1 cellular context compared by ENCODE assay signal in genomic region chr15:78947506-78947905, GRCh38.
TF ChIP-seq lines count a peak whose summit lies in the region.

No MANE protein-coding gene starts in this region.

TF ChIP-seq in HepG2, 621 proteins besides CTCF, POLR2A, EP300 and RAD21 (continued from another document):
- TF ChIP-seq ZNF629 (CRISPR knock-in tag; conservative IDR thresholded peaks at IDR 0.05), result peak; percentile 49
